ENCODE assay signal across 20 cellular contexts in the genomic region with DNA sequence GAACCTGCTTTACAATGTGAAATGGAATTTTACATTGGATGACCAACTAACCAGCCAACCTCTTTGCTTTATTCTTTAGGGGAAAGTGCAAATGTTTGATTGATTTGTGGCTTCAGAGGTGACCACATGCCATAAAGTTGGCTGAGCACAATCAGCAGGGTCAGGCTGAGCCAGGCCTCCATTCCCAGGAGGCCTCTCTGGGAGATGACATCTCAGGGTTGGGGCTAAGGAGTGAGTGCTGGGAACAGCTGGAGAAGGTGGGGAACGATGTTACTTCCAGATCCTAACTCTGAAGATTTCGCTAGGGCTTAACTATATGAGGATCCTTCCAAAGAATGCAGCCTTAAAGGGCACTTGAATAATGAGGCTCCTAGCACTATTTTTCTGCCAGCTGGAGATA.
"Had no signal": no experiment of that assay in that cellular context is flagged by ENCODE, and none has a peak within 500 bp of the region (broad histone marks: within the 10 kb centered on the region; RNA-seq: fewer than 3 reads in every experiment).

No MANE protein-coding gene starts in this region.

- H3K27ac Mint-ChIP-seq: activated T-helper 17 cell treated with anti-CD3 and anti-CD28 coated beads, Interleukin-2, amount 50 U/mL, for 72 hours; brain; naive B cell; WTC11 had no signal

- H3K27me3 ChIP-seq: gastroesophageal sphincter, heart right ventricle, neutrophil, sigmoid colon, thyroid gland, uterus had no signal

- H3K36me3 Mint-ChIP-seq: brain, naive B cell, WTC11 had no signal

- H3K4me3 ChIP-seq: gastroesophageal sphincter, heart right ventricle, sigmoid colon, SK-N-MC, thyroid gland, uterus had no signal

- ATAC-seq: activated T-helper 17 cell treated with anti-CD3 and anti-CD28 coated beads, Interleukin-2, amount 50 U/mL, for 72 hours; gastroesophageal sphincter; heart right ventricle; left ventricle myocardium superior; WTC11 had no signal

- DNase-seq: activated CD4-positive, alpha-beta T cell treated with anti-CD3 and anti-CD28 coated beads for 48 hours; activated naive CD4-positive, alpha-beta T cell; cortex of kidney; effector CD4-positive, alpha-beta T cell; heart right ventricle; left ventricle myocardium superior; naive B cell; stimulated activated CD4-positive, alpha-beta T cell treated with anti-CD3 and anti-CD28 coated beads, Interleukin-12 subunit alpha, Interleukin-12 subunit beta, amount 100 ng/mL, for 4 hours; stimulated activated CD4-positive, alpha-beta T cell treated with anti-CD3 and anti-CD28 coated beads, Interleukin-1b, Interleukin-23, amount 100 ng/mL, for 48 hours; stimulated activated CD8-positive, alpha-beta memory T cell treated with anti-CD3 and anti-CD28 coated beads, Interleukin-4, amount 100 ng/mL, for 48 hours; stimulated activated naive CD4-positive, alpha-beta T cell; thyroid gland; uterus had no signal

- H3K9me3 ChIP-seq: gastroesophageal sphincter, heart right ventricle, neutrophil, sigmoid colon, thyroid gland, uterus had no signal

- H3K27ac ChIP-seq: gastroesophageal sphincter, heart right ventricle, neutrophil, sigmoid colon, SK-N-MC, thyroid gland, uterus had no signal

- H3K4me3 Mint-ChIP-seq: activated T-helper 17 cell treated with anti-CD3 and anti-CD28 coated beads, Interleukin-2, amount 50 U/mL, for 72 hours; brain; naive B cell; WTC11 had no signal

- H3K36me3 ChIP-seq: heart right ventricle, neutrophil, sigmoid colon, thyroid gland, uterus had no signal

- H3K9me3 Mint-ChIP-seq: activated T-helper 17 cell treated with anti-CD3 and anti-CD28 coated beads, Interleukin-2, amount 50 U/mL, for 72 hours had no signal

- H3K4me1 Mint-ChIP-seq: activated T-helper 17 cell treated with anti-CD3 and anti-CD28 coated beads, Interleukin-2, amount 50 U/mL, for 72 hours; naive B cell; WTC11 had no signal

- H3K27me3 Mint-ChIP-seq: activated T-helper 17 cell treated with anti-CD3 and anti-CD28 coated beads, Interleukin-2, amount 50 U/mL, for 72 hours had no signal

- H3K4me1 ChIP-seq: thyroid gland, uterus had no signal
